In the genomic region with DNA sequence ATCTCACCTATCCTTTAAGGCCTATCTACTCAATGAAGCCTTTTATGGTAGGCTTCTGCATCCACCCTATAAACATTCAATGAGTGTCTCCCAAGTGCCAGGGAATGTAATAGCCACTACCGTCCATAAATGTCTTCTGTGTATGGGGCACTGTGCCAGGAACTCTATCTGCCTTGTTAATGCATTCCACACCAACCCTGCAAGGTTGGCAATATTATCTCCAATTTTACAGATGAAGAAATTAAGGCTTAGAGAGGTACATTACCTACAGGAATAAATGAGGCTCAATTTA, we compare ENCODE assay signal across 1 cellular context.
TF ChIP-seq lines count a peak whose summit lies in the region.

No MANE protein-coding gene starts in this region.

TF ChIP-seq in HEK293, 187 proteins besides CTCF, POLR2A, EP300 and RAD21 (continued from another document):
- TF ChIP-seq BCL11A (tag by site-specific recombination; IDR thresholded peaks at IDR 0.05; ENCODE audit: low read depth) (no peak), ZNF548 (tag by site-specific recombination; IDR thresholded peaks at IDR 0.05) (no peak), TRIM28 (IDR thresholded peaks at IDR 0.05; ENCODE audit: borderline replicate concordance, low read length) (no peak), ZNF843 (tag by site-specific recombination; IDR thresholded peaks at IDR 0.05) (no peak), ZNF555 (tag by site-specific recombination; conservative IDR thresholded peaks at IDR 0.05) (no peak), ZNF146 (tag by site-specific recombination; IDR thresholded peaks at IDR 0.05) (no peak), ZNF133 (tag by site-specific recombination; IDR thresholded peaks at IDR 0.05) (no peak), HOXC10 (CRISPR knock-in tag; IDR thresholded peaks at IDR 0.05) (no peak), ZNF23 (tag by site-specific recombination; IDR thresholded peaks at IDR 0.05; ENCODE audit: borderline replicate concordance) (no peak), ZSCAN30 (tag by site-specific recombination; IDR thresholded peaks at IDR 0.05) (no peak)
- TF ChIP-seq, protein P1, sequence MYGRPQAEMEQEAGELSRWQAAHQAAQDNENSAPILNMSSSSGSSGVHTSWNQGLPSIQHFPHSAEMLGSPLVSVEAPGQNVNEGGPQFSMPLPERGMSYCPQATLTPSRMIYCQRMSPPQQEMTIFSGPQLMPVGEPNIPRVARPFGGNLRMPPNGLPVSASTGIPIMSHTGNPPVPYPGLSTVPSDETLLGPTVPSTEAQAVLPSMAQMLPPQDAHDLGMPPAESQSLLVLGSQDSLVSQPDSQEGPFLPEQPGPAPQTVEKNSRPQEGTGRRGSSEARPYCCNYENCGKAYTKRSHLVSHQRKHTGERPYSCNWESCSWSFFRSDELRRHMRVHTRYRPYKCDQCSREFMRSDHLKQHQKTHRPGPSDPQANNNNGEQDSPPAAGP (tag by site-specific recombination; IDR thresholded peaks at IDR 0.05) = 0 out of 2 replicates have a peak, but pooled peaks have one; percentile 22
- TF ChIP-seq, protein P2, sequence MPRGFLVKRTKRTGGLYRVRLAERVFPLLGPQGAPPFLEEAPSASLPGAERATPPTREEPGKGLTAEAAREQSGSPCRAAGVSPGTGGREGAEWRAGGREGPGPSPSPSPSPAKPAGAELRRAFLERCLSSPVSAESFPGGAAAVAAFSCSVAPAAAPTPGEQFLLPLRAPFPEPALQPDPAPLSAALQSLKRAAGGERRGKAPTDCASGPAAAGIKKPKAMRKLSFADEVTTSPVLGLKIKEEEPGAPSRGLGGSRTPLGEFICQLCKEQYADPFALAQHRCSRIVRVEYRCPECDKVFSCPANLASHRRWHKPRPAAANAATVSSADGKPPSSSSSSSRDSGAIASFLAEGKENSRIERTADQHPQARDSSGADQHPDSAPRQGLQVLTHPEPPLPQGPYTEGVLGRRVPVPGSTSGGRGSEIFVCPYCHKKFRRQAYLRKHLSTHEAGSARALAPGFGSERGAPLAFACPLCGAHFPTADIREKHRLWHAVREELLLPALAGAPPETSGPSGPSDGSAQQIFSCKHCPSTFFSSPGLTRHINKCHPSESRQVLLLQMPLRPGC (tag by site-specific recombination; IDR thresholded peaks at IDR 0.05) = no peak
